8 cellular contexts compared by ENCODE assay signal in the genomic region with DNA sequence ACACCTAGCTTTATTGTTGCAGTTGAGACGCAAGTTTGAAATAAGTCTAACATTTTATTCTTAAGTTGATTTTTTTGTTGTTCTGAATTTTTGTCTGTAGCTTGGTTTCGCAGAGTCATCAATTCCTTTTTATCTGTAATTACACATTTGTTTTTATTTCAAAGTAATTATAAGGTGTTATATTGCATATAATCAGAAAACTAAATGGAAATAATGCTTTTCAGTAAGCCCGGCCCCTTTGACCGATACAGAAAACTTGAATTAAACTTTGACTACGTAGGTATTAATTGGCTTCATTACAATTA. TPM values are rescaled to one million over a fixed set of nuclear protein-coding genes. Genes with fewer than 3 reads are reported as not detected.
DNase-seq lines count a peak whose midpoint lies in the region; ATAC-seq, FAIRE-seq and TF ChIP-seq lines count a peak whose summit lies in the region.

No MANE protein-coding gene starts in this region.

- no peak for TF ChIP-seq CTCF in GM23338 (conservative IDR thresholded peaks at IDR 0.05; ENCODE audit: low read depth in 2 of 2)
- TF ChIP-seq CTCF in VCaP (conservative IDR thresholded peaks at IDR 0.05): no peak

- peaks cover 9% of the 10 kb centered on the region; the same call in 1 of the 2 replicates for H3K4me1 ChIP-seq in GM23338 (ENCODE audit: insufficient read depth)
- peaks cover 6% of the 10 kb centered on the region for H3K4me1 ChIP-seq in skeletal muscle satellite cell (ENCODE audit: control insufficient read depth, insufficient read depth, low read length)

- peak overlapping the region; percentile 83 for H3K4me3 ChIP-seq in GM23338
- peak overlapping the region; percentile 74 for H3K4me3 ChIP-seq in skeletal muscle satellite cell (ENCODE audit: low read length)

- no peak overlapping the region for H3K27ac Mint-ChIP-seq in GM23338

- intact Hi-C loops in left colon (cut with DNase I, micrococcal nuclease): no loop called here

- peak; percentile 6 for FAIRE-seq in frontal cortex (lab: Jason Lieb, UNC)

- peaks cover 10% of the 10 kb centered on the region; the same call in 2 of the 3 replicates for H3K4me1 Mint-ChIP-seq in GM23338

- H3K4me3 Mint-ChIP-seq in GM23338: peak overlapping the region; percentile 93

- H2AFZ ChIP-seq in GM23338: no peak overlapping the region

- H3K9me3 ChIP-seq in skeletal muscle satellite cell (replicated peaks; ENCODE audit: low read length): no peaks in the 10 kb centered on the region

- peaks cover 7% of the 10 kb centered on the region; the same call in 1 of the 3 replicates for H3K36me3 Mint-ChIP-seq in GM23338 (ENCODE audit: low read depth)

- no peaks in the 10 kb centered on the region for H3K9me3 Mint-ChIP-seq in GM23338

- no peaks in the 10 kb centered on the region for H3F3A ChIP-seq in GM23338 (replicated peaks; ENCODE audit: low read depth)

- H3K27me3 ChIP-seq in GM23338 (ENCODE audit: insufficient read depth) (no peaks in the 10 kb centered on the region), skeletal muscle satellite cell (ENCODE audit: control insufficient read depth, insufficient read depth, low read length) (no peaks in the 10 kb centered on the region)

- ATAC-seq in GM23338 (no peak), HG03469 (IDR thresholded peaks at IDR 0.05; ENCODE audit: unreplicated experiment) (no peak), GM18861 (IDR thresholded peaks at IDR 0.05; ENCODE audit: unreplicated experiment) (no peak), left colon (no peak)

- H3K36me3 ChIP-seq in GM23338 (ENCODE audit: insufficient read depth): no peaks in the 10 kb centered on the region
- H3K36me3 ChIP-seq in skeletal muscle satellite cell (ENCODE audit: insufficient read depth, low read length): no peaks in the 10 kb centered on the region

- H3K9me2 ChIP-seq in GM23338 (ENCODE audit: insufficient read depth): no peaks in the 10 kb centered on the region

- peak overlapping the region; percentile 87 for H3K9ac ChIP-seq in skeletal muscle satellite cell (ENCODE audit: low read depth, low read length)

- peaks cover under 1% of the 10 kb centered on the region for H3K27me3 Mint-ChIP-seq in GM23338 (ENCODE audit: insufficient read depth, low read depth, poor library complexity)

- peaks cover 75% of the 10 kb centered on the region for H3K79me2 ChIP-seq in GM23338 (replicated peaks; ENCODE audit: insufficient read depth)

- no peak for DNase-seq in GM23338 (ENCODE audit: low spot score)
- DNase-seq in frontal cortex (ENCODE audit: low spot score in 2 of 2): no peak
- DNase-seq in SW480 (ENCODE audit: low spot score): no peak
- no peak for DNase-seq in left colon

- H3K4me2 ChIP-seq in GM23338: peak overlapping the region; percentile 96
- H3K4me2 ChIP-seq in skeletal muscle satellite cell (ENCODE audit: low read length): peak overlapping the region; percentile 84

- H4K20me1 ChIP-seq in GM23338 (replicated peaks; ENCODE audit: insufficient read depth): peaks cover 6% of the 10 kb centered on the region; the same call in 1 of the 2 replicates

- H3K27ac ChIP-seq in GM23338 (ENCODE audit: low read depth): no peak overlapping the region; the same call in 1 of the 2 replicates
- peak overlapping the region; percentile 94 for H3K27ac ChIP-seq in VCaP

TF ChIP-seq in GM23338, 12 proteins besides CTCF, POLR2A, EP300 and RAD21 (continues in another document):
- no peak for TF ChIP-seq POLR2AphosphoS5 (IDR thresholded peaks at IDR 0.05; ENCODE audit: low read depth)
- TF ChIP-seq CREB1 (CRISPR knock-in tag; IDR thresholded peaks at IDR 0.05; ENCODE audit: low read depth): no peak
- TF ChIP-seq EZH2phosphoT487 (IDR thresholded peaks at IDR 0.05; ENCODE audit: unreplicated experiment): no peak
- TF ChIP-seq NANOG (IDR thresholded peaks at IDR 0.05; ENCODE audit: borderline replicate concordance): no peak
- TF ChIP-seq ZNF462 (CRISPR knock-in tag; IDR thresholded peaks at IDR 0.05): no peak
- TF ChIP-seq ZNF331 (CRISPR knock-in tag; IDR thresholded peaks at IDR 0.05; ENCODE audit: low read depth): no peak
- TF ChIP-seq STAT1 (IDR thresholded peaks at IDR 0.05; ENCODE audit: unreplicated experiment): no peak

RNA-seq across cellular contexts. Expression of gene KDM6A, which starts 2.1 kb away (rescaled TPM):
- total RNA-seq in GM23338 (2014; rRNA removed; shearing (Covaris generic)): 91.6 and 102 TPM in 2 replicates
- 14.9 and 22.8 TPM in 2 replicates for polyA plus RNA-seq in GM23338 (2016; fragmentation: Nextera tagmentation; extraction: Ambion mirVana)
- total RNA-seq in frontal cortex: 27.7 TPM
- 11.8 and 17.2 TPM in 2 replicates for total RNA-seq in skeletal muscle satellite cell (2012; rRNA removed)
- total RNA-seq in left colon: 10 to 100 TPM; 38.5 to 42.2 TPM

RNA-seq across cellular contexts. Expression of gene DUSP21, which starts 31.3 kb away (rescaled TPM):
- not detected in 2 replicates for total RNA-seq in GM23338 (2014; rRNA removed; shearing (Covaris generic))
- polyA plus RNA-seq in GM23338 (2016; fragmentation: Nextera tagmentation; extraction: Ambion mirVana): not detected in 2 replicates
- not detected for total RNA-seq in frontal cortex
- not detected in 2 replicates for total RNA-seq in skeletal muscle satellite cell (2012; rRNA removed)
- total RNA-seq in left colon: not detected
